In the genomic region with DNA sequence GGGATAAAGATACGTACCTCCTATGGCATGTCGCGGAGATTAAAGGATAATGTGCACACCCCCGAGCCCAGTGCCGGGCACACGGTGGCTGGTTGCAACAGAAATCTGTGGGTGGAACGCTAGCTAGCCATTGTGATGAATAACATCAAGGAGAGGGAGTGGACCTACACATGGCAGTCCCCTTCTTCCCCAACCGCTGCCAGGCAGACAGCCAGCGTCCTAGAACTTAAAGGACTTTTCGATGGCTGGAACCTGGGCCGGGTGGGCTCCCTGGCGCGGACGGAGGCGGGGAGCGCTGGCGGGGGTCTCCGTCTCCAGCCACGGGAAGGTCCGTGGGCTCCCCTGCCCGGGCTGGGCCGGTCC, we compare ENCODE assay signal across 8 cellular contexts. TPM values are rescaled to one million over a fixed set of nuclear protein-coding genes. Genes with fewer than 3 reads are reported as not detected.
DNase-seq lines count a peak whose midpoint lies in the region; ATAC-seq and TF ChIP-seq lines count a peak whose summit lies in the region.

No MANE protein-coding gene starts in this region.

- H3K27me3 ChIP-seq in MM.1S (replicated peaks; ENCODE audit: insufficient read depth, low read length): no peaks in the 10 kb centered on the region; the same call in 1 of the 2 replicates

- H3K4me3 ChIP-seq in MM.1S (ENCODE audit: low read length): peak overlapping the region; percentile 69

- DNase-seq in ELR (ENCODE audit: low read depth) (peak; percentile 44), MM.1S (no peak), DMS 273 treated with DMSO at 0.1 percent for 48 hours (lab: John Stamatoyannopoulos, UW) (no peak), DMS79 treated with DMSO at 0.1 percent for 48 hours (lab: John Stamatoyannopoulos, UW) (no peak)
- DNase-seq in effector memory CD8-positive, alpha-beta T cell: no peak
- peak in 1 of 10 donors; percentile 5 for DNase-seq in naive thymus-derived CD8-positive, alpha-beta T cell

- POLR2A ChIA-PET in naive thymus-derived CD8-positive, alpha-beta T cell (lab: Charles Lee): no interaction called here

- no peaks in the 10 kb centered on the region for H4K20me1 ChIP-seq in MM.1S (ENCODE audit: insufficient read depth, low read length)

- no peaks in the 10 kb centered on the region for H3K36me3 ChIP-seq in MM.1S (replicated peaks; ENCODE audit: insufficient read depth, low read length)

- H3K4me2 ChIP-seq in MM.1S (ENCODE audit: low read depth, low read length): peak overlapping the region; percentile 95

- H3K9me3 ChIP-seq in MM.1S (replicated peaks; ENCODE audit: insufficient read depth, low read length): no peaks in the 10 kb centered on the region

- peak overlapping the region; percentile 56; the same call in 1 of the 2 replicates for H3K9ac ChIP-seq in MM.1S (ENCODE audit: low read length)

- no peak for TF ChIP-seq CTCF in MM.1S (IDR thresholded peaks at IDR 0.05; ENCODE audit: low read length)

- H3K27ac Mint-ChIP-seq in effector memory CD8-positive, alpha-beta T cell: no peak overlapping the region
- H3K27ac Mint-ChIP-seq in naive thymus-derived CD8-positive, alpha-beta T cell: peak overlapping the region in 4 of 10 donors; percentile 44 to 81 (median 66)

- H3K27ac ChIP-seq in MM.1S (ENCODE audit: low read length): peak overlapping the region; percentile 42; the same call in 1 of the 2 replicates

- no peaks in the 10 kb centered on the region for H3F3A ChIP-seq in MM.1S (ENCODE audit: insufficient read depth, low read length)

- no peak for ATAC-seq in effector memory CD8-positive, alpha-beta T cell (replicated peaks)
- peak in 1 of 2 donors; percentile 0 for ATAC-seq in naive thymus-derived CD8-positive, alpha-beta T cell
- ATAC-seq in GM18870 (IDR thresholded peaks at IDR 0.05; ENCODE audit: unreplicated experiment) (no peak), HG02798 (IDR thresholded peaks at IDR 0.05; ENCODE audit: poor library complexity, unreplicated experiment) (no peak)

- H3K4me1 Mint-ChIP-seq in effector memory CD8-positive, alpha-beta T cell (ENCODE audit: low read depth in 2 of 2): peaks cover 6 to 8% of the 10 kb centered on the region in 2 donors
- H3K4me1 Mint-ChIP-seq in naive thymus-derived CD8-positive, alpha-beta T cell: peaks cover 21 to 29% (median 25%) of the 10 kb centered on the region in 4 donors

- no peaks in the 10 kb centered on the region for H3K79me2 ChIP-seq in MM.1S (ENCODE audit: low read length)

- no peaks in the 10 kb centered on the region for H3K9me2 ChIP-seq in MM.1S (replicated peaks; ENCODE audit: insufficient read depth, low read length)

- H3K4me1 ChIP-seq in MM.1S (ENCODE audit: low read length): no peaks in the 10 kb centered on the region

- no peaks in the 10 kb centered on the region for H3K9me3 Mint-ChIP-seq in effector memory CD8-positive, alpha-beta T cell
- H3K9me3 Mint-ChIP-seq in naive thymus-derived CD8-positive, alpha-beta T cell: no peaks in the 10 kb centered on the region

- H3K27me3 Mint-ChIP-seq in effector memory CD8-positive, alpha-beta T cell: peaks cover 59 to 72% of the 10 kb centered on the region in 2 donors
- peaks cover 12 to 43% (median 28%) of the 10 kb centered on the region in 5 donors for H3K27me3 Mint-ChIP-seq in naive thymus-derived CD8-positive, alpha-beta T cell

- H3K36me3 Mint-ChIP-seq in effector memory CD8-positive, alpha-beta T cell (ENCODE audit: insufficient read depth): peaks cover 3% of the 10 kb centered on the region
- H3K36me3 Mint-ChIP-seq in naive thymus-derived CD8-positive, alpha-beta T cell: no peaks in the 10 kb centered on the region

- peak overlapping the region; percentile 96 for H2AFZ ChIP-seq in MM.1S (ENCODE audit: low read length)

- peak overlapping the region; percentile 16 to 55 for H3K4me3 Mint-ChIP-seq in effector memory CD8-positive, alpha-beta T cell
- H3K4me3 Mint-ChIP-seq in naive thymus-derived CD8-positive, alpha-beta T cell: peak overlapping the region; percentile 70 to 87 (median 76)

RNA-seq across cellular contexts. Expression of a gene that starts 0.3 kb away (rescaled TPM):
- 1 to 10 TPM; 4.9 to 5.2 TPM for total RNA-seq in naive thymus-derived CD8-positive, alpha-beta T cell
- 1 to 10 TPM in 2 of 3 donors, under 1 TPM in 1; 0.80 to 3.3 (median 2.2) TPM for polyA plus RNA-seq in naive thymus-derived CD8-positive, alpha-beta T cell
